In genomic region chr12:64175254-64175945, GRCh38 we compare ENCODE assay signal across 16 cellular contexts. TPM values are rescaled to one million over a fixed set of nuclear protein-coding genes. Genes with fewer than 3 reads are reported as not detected.
A peak's percentile ranks its signal among the peaks of the same experiment; 100 is the strongest.
DNase-seq lines count a peak whose midpoint lies in the region; ATAC-seq lines count a peak whose summit lies in the region.
"Had no signal": no experiment of that assay in that cellular context is flagged by ENCODE, and none has a peak within 500 bp of the region (broad histone marks: within the 10 kb centered on the region; RNA-seq: fewer than 3 reads in every experiment).

No MANE protein-coding gene starts in this region.

- no peak overlapping the region for H2BK12ac ChIP-seq in neuronal stem cell (ENCODE audit: low read length)

- no peak overlapping the region for H3K27ac Mint-ChIP-seq in CD4-positive, alpha-beta memory T cell
- H3K27ac Mint-ChIP-seq: memory B cell, T-helper 17 cell had no signal

- no peak overlapping the region for H2AK5ac ChIP-seq in neuronal stem cell (ENCODE audit: low read depth, low read length)

- no peaks in the 10 kb centered on the region for H3K79me1 ChIP-seq in neuronal stem cell (ENCODE audit: low read depth, low read length)

- H3K36me3 Mint-ChIP-seq in CD4-positive, alpha-beta memory T cell = no peaks in the 10 kb centered on the region

- CTCF ChIA-PET in CD4-positive, alpha-beta memory T cell (lab: Charles Lee; ENCODE audit: partially characterized antibody) = no interaction called here

- no peak overlapping the region for H3K4me3 Mint-ChIP-seq in CD4-positive, alpha-beta memory T cell
- H3K4me3 Mint-ChIP-seq: memory B cell, T-helper 17 cell had no signal

- no peak overlapping the region for H3K27ac ChIP-seq in neuronal stem cell (replicated peaks; ENCODE audit: low read length)
- no peak overlapping the region for H3K27ac ChIP-seq in CD4-positive, alpha-beta memory T cell (ENCODE audit: low read depth, low read length)
- H3K27ac ChIP-seq: neutrophil, tibial artery had no signal

- H2AFZ ChIP-seq in neuronal stem cell (ENCODE audit: low read length) = peak overlapping the region; percentile 57

- no peak overlapping the region for H3K4me2 ChIP-seq in neuronal stem cell (ENCODE audit: insufficient read depth, low read length, poor library complexity, severe bottlenecking)

- DNase-seq in NOMO-1 (lab: John Stamatoyannopoulos, UW; ENCODE audit: unreplicated experiment in 2 of 2) (peak; percentile 51 to 72), NOMO-1 treated with dmso at 0.1 percent for 144 hours (lab: John Stamatoyannopoulos, UW; ENCODE audit: unreplicated experiment) (no peak), NCI-H69 (lab: John Stamatoyannopoulos, UW) (peak; percentile 10), fibroblast of gingiva (ENCODE audit: low read depth) (peak; percentile 89), neuronal stem cell (ENCODE audit: low spot score) (no peak), activated gamma-delta T cell treated with Interleukin-2 at 50 U/mL for 16 hours (no peak)
- DNase-seq in CD4-positive, alpha-beta memory T cell = no peak
- DNase-seq: NCI-H1417; NCI-H510A treated with DMSO at 0.1 percent for 48 hours; right cardiac atrium; stimulated activated CD4-positive, alpha-beta T cell treated with anti-CD3 and anti-CD28 coated beads, Interleukin-1b, Interleukin-23, amount 100 ng/mL, for 48 hours; T-helper 17 cell; tibial artery had no signal

- no peak overlapping the region for H3K4ac ChIP-seq in neuronal stem cell (ENCODE audit: low read length)

- H2BK5ac ChIP-seq in neuronal stem cell (ENCODE audit: low read length) = no peak overlapping the region

- H4K8ac ChIP-seq in neuronal stem cell (ENCODE audit: low read depth, low read length) = no peak overlapping the region

- no peak overlapping the region for H3K9ac ChIP-seq in neuronal stem cell (ENCODE audit: low read depth, low read length, poor library complexity)

- H2BK120ac ChIP-seq in neuronal stem cell (ENCODE audit: low read depth, low read length) = no peak overlapping the region

- H3K14ac ChIP-seq in neuronal stem cell (ENCODE audit: low read length) = no peak overlapping the region

- no peaks in the 10 kb centered on the region for H3K27me3 Mint-ChIP-seq in CD4-positive, alpha-beta memory T cell
- H3K27me3 Mint-ChIP-seq: memory B cell, T-helper 17 cell had no signal

- no peak overlapping the region for H3K18ac ChIP-seq in neuronal stem cell (ENCODE audit: low read length)

- no peak overlapping the region for H4K91ac ChIP-seq in neuronal stem cell (ENCODE audit: low read depth, low read length, poor library complexity)

- no peaks in the 10 kb centered on the region for H3K9me3 Mint-ChIP-seq in CD4-positive, alpha-beta memory T cell
- H3K9me3 Mint-ChIP-seq: memory B cell had no signal

- no peak overlapping the region for H2BK15ac ChIP-seq in neuronal stem cell (ENCODE audit: low read length)

- no peak for ATAC-seq in HG02759 (IDR thresholded peaks at IDR 0.05; ENCODE audit: unreplicated experiment)
- ATAC-seq: right cardiac atrium, T-helper 17 cell had no signal

- intact Hi-C loops in CD4-positive, alpha-beta memory T cell (cut with micrococcal nuclease) = no loop called here

- H3K23ac ChIP-seq in neuronal stem cell (ENCODE audit: low read depth, low read length, poor library complexity) = no peak overlapping the region

- no CpG with 5 or more reads among the region's 2 CpGs for WGBS in neuronal stem cell (ENCODE audit: extremely low coverage in 2 of 2, insufficient read length in 2 of 2, insufficient replicate concordance in 1 of 2), 2 donors

- no peaks in the 10 kb centered on the region for H3K27me3 ChIP-seq in neuronal stem cell (ENCODE audit: control insufficient read depth in 3 of 3, insufficient read depth in 3 of 3, low read depth in 1 of 3, low read length in 3 of 3)
- H3K27me3 ChIP-seq in CD4-positive, alpha-beta memory T cell (ENCODE audit: insufficient read depth, low read length) = no peaks in the 10 kb centered on the region
- H3K27me3 ChIP-seq: neutrophil, tibial artery had no signal

- H3K4me1 Mint-ChIP-seq in CD4-positive, alpha-beta memory T cell = no peaks in the 10 kb centered on the region
- H3K4me1 Mint-ChIP-seq: memory B cell had no signal

- no peaks in the 10 kb centered on the region for H3K9me3 ChIP-seq in neuronal stem cell (replicated peaks in 1 of 2; ENCODE audit: control insufficient read depth in 2 of 2, insufficient read depth in 1 of 2, low read depth in 1 of 2, low read length in 2 of 2)
- no peaks in the 10 kb centered on the region for H3K9me3 ChIP-seq in CD4-positive, alpha-beta memory T cell (ENCODE audit: control insufficient read depth in 1 of 2, low read length in 2 of 2)
- H3K9me3 ChIP-seq: neutrophil, tibial artery had no signal

- POLR2A ChIA-PET in CD4-positive, alpha-beta memory T cell (lab: Charles Lee; ENCODE audit: partially characterized antibody) = no interaction called here

- H3K4me1 ChIP-seq in neuronal stem cell (ENCODE audit: control insufficient read depth in 2 of 2, insufficient read depth in 1 of 2, low read depth in 1 of 2, low read length in 2 of 2) = peaks cover 0 to 13% of the 10 kb centered on the region in 2 donors
- H3K4me1 ChIP-seq in CD4-positive, alpha-beta memory T cell (ENCODE audit: insufficient read depth, low read length) = no peaks in the 10 kb centered on the region

- no peaks in the 10 kb centered on the region for H3K36me3 ChIP-seq in neuronal stem cell (replicated peaks in 1 of 2; ENCODE audit: control insufficient read depth in 2 of 2, insufficient read depth in 2 of 2, low read length in 2 of 2)
- no peaks in the 10 kb centered on the region for H3K36me3 ChIP-seq in CD4-positive, alpha-beta memory T cell (ENCODE audit: insufficient read depth, low read length)
- H3K36me3 ChIP-seq: neutrophil, tibial artery had no signal

- no peak overlapping the region for H3K4me3 ChIP-seq in neuronal stem cell (ENCODE audit: low read length in 2 of 2)
- no peak overlapping the region for H3K4me3 ChIP-seq in CD4-positive, alpha-beta memory T cell (ENCODE audit: low read length in 2 of 2)
- H3K4me3 ChIP-seq: tibial artery had no signal

RNA-seq across cellular contexts. Expression of gene KICS2, which starts 46.7 kb away (rescaled TPM):
- polyA plus RNA-seq in neuronal stem cell (2013, experiment 1 of 2) = 3.3 TPM
- polyA plus RNA-seq in neuronal stem cell (2013, experiment 2 of 2) = 3.4 TPM
- total RNA-seq in CD4-positive, alpha-beta memory T cell = 10 to 100 TPM; 21.2 to 24.1 TPM
- 10 to 100 TPM in 1 of 2 donors, 1 to 10 TPM in 1; 8.0 to 18.4 TPM for polyA plus RNA-seq in CD4-positive, alpha-beta memory T cell

Comparison
In these comparisons a context has a peak if more than half of its experiments do, and no peak if none do; other contexts are left out.
1. DNase-seq: peak in NOMO-1 (2 of 2), NCI-H69 (single experiment) and fibroblast of gingiva (single experiment); none in NOMO-1 treated with dmso at 0.1 percent for 144 hours (single experiment), neuronal stem cell (single experiment), CD4-positive, alpha-beta memory T cell (0 of 5) and activated gamma-delta T cell treated with Interleukin-2 at 50 U/mL for 16 hours (single experiment).